16 cellular contexts compared by ENCODE assay signal in genomic region chr3:54424283-54424682, GRCh38.
A peak's percentile ranks its signal among the peaks of the same experiment; 100 is the strongest.
DNase-seq lines count a peak whose midpoint lies in the region; ATAC-seq and TF ChIP-seq lines count a peak whose summit lies in the region.
"Had no signal": no experiment of that assay in that cellular context is flagged by ENCODE, and none has a peak within 500 bp of the region (broad histone marks: within the 10 kb centered on the region; RNA-seq: fewer than 3 reads in every experiment).

No MANE protein-coding gene starts in this region.

- H3K4me3 Mint-ChIP-seq in activated CD8-positive, alpha-beta T cell treated with anti-CD3 and anti-CD28 coated beads for 36 hours = no peak overlapping the region

- TF ChIP-seq CTCF in activated CD8-positive, alpha-beta T cell treated with anti-CD3 and anti-CD28 coated beads for 36 hours (IDR thresholded peaks at IDR 0.05) = no peak

- ATAC-seq in GM18870 (IDR thresholded peaks at IDR 0.05; ENCODE audit: unreplicated experiment) (no peak), GM18873 (IDR thresholded peaks at IDR 0.05; ENCODE audit: low FRiP score, unreplicated experiment) (no peak)
- ATAC-seq in activated CD8-positive, alpha-beta T cell treated with anti-CD3 and anti-CD28 coated beads for 36 hours = no peak
- ATAC-seq: A549 had no signal

- intact Hi-C loops in activated CD8-positive, alpha-beta T cell treated with anti-CD3 and anti-CD28 coated beads for 36 hours (cut with micrococcal nuclease) = no loop called here

- no peaks in the 10 kb centered on the region for H3K36me3 Mint-ChIP-seq in activated CD8-positive, alpha-beta T cell treated with anti-CD3 and anti-CD28 coated beads for 36 hours (ENCODE audit: low read depth)

- H3K27ac Mint-ChIP-seq in activated CD8-positive, alpha-beta T cell treated with anti-CD3 and anti-CD28 coated beads for 36 hours = no peak overlapping the region

- no peaks in the 10 kb centered on the region for H3K9me3 Mint-ChIP-seq in activated CD8-positive, alpha-beta T cell treated with anti-CD3 and anti-CD28 coated beads for 36 hours

- DNase-seq in COLO668 (lab: John Stamatoyannopoulos, UW; ENCODE audit: unreplicated experiment) (peak; percentile 45), NCI-H146 (lab: John Stamatoyannopoulos, UW) (peak; percentile 94), NCI-H2107 treated with DMSO at 0.1 percent for 48 hours (lab: John Stamatoyannopoulos, UW; ENCODE audit: unreplicated experiment) (peak; percentile 51), NCI-H748 treated with DMSO at 0.1 percent for 48 hours (lab: John Stamatoyannopoulos, UW) (peak; percentile 86), Ammon's horn (ENCODE audit: low spot score) (no peak)
- DNase-seq in activated CD8-positive, alpha-beta T cell treated with anti-CD3 and anti-CD28 coated beads for 36 hours = no peak
- DNase-seq: Caco-2, DMS53, H7, IMR-90, Kasumi-1, NCI-H524, SW 1271 had no signal

- CTCF ChIA-PET in activated CD8-positive, alpha-beta T cell treated with anti-CD3 and anti-CD28 coated beads for 36 hours (lab: Charles Lee) = no interaction called here

- POLR2A ChIA-PET in activated CD8-positive, alpha-beta T cell treated with anti-CD3 and anti-CD28 coated beads for 36 hours (lab: Charles Lee) = no interaction called here

- H3K4me1 Mint-ChIP-seq in activated CD8-positive, alpha-beta T cell treated with anti-CD3 and anti-CD28 coated beads for 36 hours (ENCODE audit: low read depth) = no peaks in the 10 kb centered on the region

- peaks cover 5% of the 10 kb centered on the region for H3K27me3 Mint-ChIP-seq in activated CD8-positive, alpha-beta T cell treated with anti-CD3 and anti-CD28 coated beads for 36 hours

Comparison
In these comparisons a context has a peak if more than half of its experiments do, and no peak if none do; other contexts are left out.
1. DNase-seq: peak in COLO668 (single experiment), NCI-H146 (single experiment), NCI-H2107 treated with DMSO at 0.1 percent for 48 hours (single experiment) and NCI-H748 treated with DMSO at 0.1 percent for 48 hours (single experiment); none in Ammon's horn (single experiment) and activated CD8-positive, alpha-beta T cell treated with anti-CD3 and anti-CD28 coated beads for 36 hours (single experiment).